18 cellular contexts compared by ENCODE assay signal in the genomic region with DNA sequence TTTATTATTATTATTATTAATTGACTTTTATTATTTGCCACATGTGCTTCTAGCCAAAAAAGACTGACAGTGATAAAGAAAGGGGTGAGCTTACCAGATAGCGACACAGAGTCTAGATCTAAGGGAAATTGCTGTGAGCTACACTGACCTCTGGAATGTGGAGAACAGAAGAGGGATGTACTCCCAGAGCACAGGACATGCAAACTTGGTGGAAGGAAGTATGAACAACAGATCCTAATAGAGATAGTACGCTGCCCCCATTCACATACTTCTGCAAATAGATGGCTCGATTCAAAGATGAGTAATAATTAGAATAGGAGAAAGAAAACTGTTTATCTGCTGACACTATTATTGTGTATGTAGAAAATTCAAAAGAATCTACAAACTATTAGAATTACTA.
DNase-seq lines count a peak whose midpoint lies in the region.
"Had no signal": no experiment of that assay in that cellular context is flagged by ENCODE, and none has a peak within 500 bp of the region (broad histone marks: within the 10 kb centered on the region; RNA-seq: fewer than 3 reads in every experiment).

No MANE protein-coding gene starts in this region.

- H3K4me1 Mint-ChIP-seq in T-helper 2 cell treated with Interferon-gamma antibody and Interleukin-4, amounts not matched to agents 5 μg/mL and 100 μg/mL, for 36 hours (ENCODE audit: low read depth) = no peaks in the 10 kb centered on the region

- in situ Hi-C loops in SK-MEL-5 (cut with HindIII; ENCODE audit: low pct_unique_long_range_greater_than_20kb, low sequenced_read_pairs) = no loop called here

- H3K27ac Mint-ChIP-seq in T-helper 2 cell treated with Interferon-gamma antibody and Interleukin-4, amounts not matched to agents 5 μg/mL and 100 μg/mL, for 36 hours = no peak overlapping the region
- H3K27ac Mint-ChIP-seq: CD4-positive, alpha-beta T cell had no signal

- no peak overlapping the region for H3K4me3 Mint-ChIP-seq in T-helper 2 cell treated with Interferon-gamma antibody and Interleukin-4, amounts not matched to agents 5 μg/mL and 100 μg/mL, for 36 hours
- H3K4me3 Mint-ChIP-seq: CD4-positive, alpha-beta T cell had no signal

- H3K9me3 Mint-ChIP-seq in T-helper 2 cell treated with Interferon-gamma antibody and Interleukin-4, amounts not matched to agents 5 μg/mL and 100 μg/mL, for 36 hours = no peaks in the 10 kb centered on the region
- H3K9me3 Mint-ChIP-seq: CD4-positive, alpha-beta T cell had no signal

- peak; percentile 90 for DNase-seq in EH (ENCODE audit: low read depth)
- peak; percentile 11 for DNase-seq in SK-MEL-5 (ENCODE audit: low read depth, low spot score)
- DNase-seq in dermis microvascular lymphatic vessel endothelial cell (ENCODE audit: low read depth in 2 of 2) = peak; percentile 20 to 75
- DNase-seq in lung microvascular endothelial cell (ENCODE audit: low read depth in 2 of 2) = peak; percentile 73
- DNase-seq in NCI-H2171 treated with DMSO at 0.1 percent for 48 hours (lab: John Stamatoyannopoulos, UW) = no peak
- no peak for DNase-seq in T-helper 2 cell treated with Interferon-gamma antibody and Interleukin-4, amounts not matched to agents 5 μg/mL and 100 μg/mL, for 36 hours (ENCODE audit: low spot score)
- no peak for DNase-seq in Ammon's horn (ENCODE audit: low spot score)
- DNase-seq: CD4-positive, alpha-beta T cell; COR-L47; KBM-7; MG63; NCI-H2107; NCI-H446; NCI-H524 treated with DMSO at 0.1 percent for 48 hours; NCI-H82; NK-92 treated with Interleukin-12 subunit alpha and Interleukin-12 subunit beta, amount 100 ng/mL, for 24 hours; PC-9; Right ventricle myocardium superior had no signal

- H3K36me3 Mint-ChIP-seq in T-helper 2 cell treated with Interferon-gamma antibody and Interleukin-4, amounts not matched to agents 5 μg/mL and 100 μg/mL, for 36 hours (ENCODE audit: low read depth) = no peaks in the 10 kb centered on the region

- no peaks in the 10 kb centered on the region for H3K27me3 Mint-ChIP-seq in T-helper 2 cell treated with Interferon-gamma antibody and Interleukin-4, amounts not matched to agents 5 μg/mL and 100 μg/mL, for 36 hours (ENCODE audit: low read depth)

Comparison
In these comparisons a context has a peak if more than half of its experiments do, and no peak if none do; other contexts are left out.
1. DNase-seq: peak in EH (single experiment), SK-MEL-5 (single experiment), dermis microvascular lymphatic vessel endothelial cell (2 of 2) and lung microvascular endothelial cell (2 of 2); none in NCI-H2171 treated with DMSO at 0.1 percent for 48 hours (single experiment), T-helper 2 cell treated with Interferon-gamma antibody and Interleukin-4, amounts not matched to agents 5 μg/mL and 100 μg/mL, for 36 hours (single experiment) and Ammon's horn (single experiment).